Comparison of ENCODE assay signal across 18 cellular contexts in the genomic region with DNA sequence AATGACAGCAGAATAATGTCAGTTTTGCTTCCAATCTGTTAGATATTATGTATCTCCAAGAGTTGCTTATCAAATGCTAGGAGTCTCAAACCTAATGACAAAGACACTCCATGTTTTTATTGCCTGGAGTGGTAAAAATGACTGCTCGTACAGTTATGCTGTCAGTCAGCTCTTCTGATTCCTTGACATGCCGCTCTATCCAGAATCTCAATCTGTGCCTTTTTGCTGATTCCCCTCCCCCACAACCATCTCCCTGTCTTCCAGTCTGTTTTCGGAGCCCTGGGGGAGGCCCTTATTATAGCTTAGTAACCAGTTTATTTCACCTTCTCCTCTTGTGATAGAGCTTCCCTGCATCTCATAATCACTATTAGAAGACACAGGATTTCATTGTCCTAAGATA. TPM values are rescaled to one million over a fixed set of nuclear protein-coding genes. Genes with fewer than 3 reads are reported as not detected.
DNase-seq lines count a peak whose midpoint lies in the region; ATAC-seq and TF ChIP-seq lines count a peak whose summit lies in the region.
"Had no signal": no experiment of that assay in that cellular context is flagged by ENCODE, and none has a peak within 500 bp of the region (broad histone marks: within the 10 kb centered on the region; RNA-seq: fewer than 3 reads in every experiment).

No MANE protein-coding gene starts in this region.

- H3K9me3 Mint-ChIP-seq in CD4-positive, alpha-beta memory T cell: peaks cover 0 to under 1% (median 0%) of the 10 kb centered on the region in 8 donors
- peaks cover 0 to 7% (median 0%) of the 10 kb centered on the region in 11 donors for H3K9me3 Mint-ChIP-seq in naive thymus-derived CD4-positive, alpha-beta T cell
- H3K9me3 Mint-ChIP-seq: CD14-positive monocyte had no signal

- peak overlapping the region in 3 of 7 donors; percentile 37 to 88 (median 77) for H3K27ac Mint-ChIP-seq in CD4-positive, alpha-beta memory T cell
- peak overlapping the region in 6 of 9 donors; percentile 22 to 94 (median 40) for H3K27ac Mint-ChIP-seq in naive thymus-derived CD4-positive, alpha-beta T cell

- no peak for ATAC-seq in naive thymus-derived CD4-positive, alpha-beta T cell

- TF ChIP-seq CTCF in PC-9 (conservative IDR thresholded peaks at IDR 0.05): no peak

- H3K27me3 Mint-ChIP-seq in CD4-positive, alpha-beta memory T cell: peaks cover 9 to 12% of the 10 kb centered on the region in 2 donors
- peaks cover 12 to 20% (median 14%) of the 10 kb centered on the region in 5 donors for H3K27me3 Mint-ChIP-seq in naive thymus-derived CD4-positive, alpha-beta T cell

- H2BK15ac ChIP-seq in neuronal stem cell (ENCODE audit: low read length): no peak overlapping the region

- no peaks in the 10 kb centered on the region for H3K36me3 ChIP-seq in BLaER1
- H3K36me3 ChIP-seq in CD4-positive, alpha-beta memory T cell (ENCODE audit: insufficient read depth, low read length): no peaks in the 10 kb centered on the region
- no peaks in the 10 kb centered on the region for H3K36me3 ChIP-seq in PC-9 (ENCODE audit: low read depth)
- peaks cover 0 to 7% (median 0%) of the 10 kb centered on the region in 3 experiments for H3K36me3 ChIP-seq in naive thymus-derived CD4-positive, alpha-beta T cell (ENCODE audit: control insufficient read depth in 2 of 3, insufficient read depth in 3 of 3, low read length in 3 of 3)
- H3K36me3 ChIP-seq in neuronal stem cell (replicated peaks in 1 of 2; ENCODE audit: control insufficient read depth in 2 of 2, insufficient read depth in 2 of 2, low read length in 2 of 2): no peaks in the 10 kb centered on the region
- H3K36me3 ChIP-seq: prostate gland, stomach had no signal

- H3K27ac ChIP-seq in BLaER1 (no peak overlapping the region), PC-9 (no peak overlapping the region), neuronal stem cell (replicated peaks; ENCODE audit: low read length) (no peak overlapping the region)
- no peak overlapping the region for H3K27ac ChIP-seq in CD4-positive, alpha-beta memory T cell (ENCODE audit: low read depth, low read length)
- no peak overlapping the region for H3K27ac ChIP-seq in naive thymus-derived CD4-positive, alpha-beta T cell (ENCODE audit: low read depth, low read length)
- H3K27ac ChIP-seq: prostate gland, SK-N-MC, stomach had no signal

- H3K36me3 Mint-ChIP-seq in CD4-positive, alpha-beta memory T cell: peaks cover 2 to 8% of the 10 kb centered on the region in 2 donors
- peaks cover 0 to 10% (median 2%) of the 10 kb centered on the region in 5 donors for H3K36me3 Mint-ChIP-seq in naive thymus-derived CD4-positive, alpha-beta T cell

- no peaks in the 10 kb centered on the region; the same call in 1 of the 2 replicates for H3K9me3 ChIP-seq in BLaER1
- H3K9me3 ChIP-seq in CD4-positive, alpha-beta memory T cell (ENCODE audit: control insufficient read depth in 1 of 2, low read length in 2 of 2): no peaks in the 10 kb centered on the region
- no peaks in the 10 kb centered on the region for H3K9me3 ChIP-seq in PC-9 (ENCODE audit: insufficient read depth, low read depth)
- no peaks in the 10 kb centered on the region for H3K9me3 ChIP-seq in naive thymus-derived CD4-positive, alpha-beta T cell (ENCODE audit: control insufficient read depth in 2 of 3, low read length in 3 of 3)
- no peaks in the 10 kb centered on the region for H3K9me3 ChIP-seq in neuronal stem cell (replicated peaks in 1 of 2; ENCODE audit: control insufficient read depth in 2 of 2, insufficient read depth in 1 of 2, low read depth in 1 of 2, low read length in 2 of 2)
- H3K9me3 ChIP-seq: HAP-1, prostate gland, stomach had no signal

- H3K14ac ChIP-seq in neuronal stem cell (ENCODE audit: low read length): no peak overlapping the region

- CTCF ChIA-PET in CD4-positive, alpha-beta memory T cell (lab: Charles Lee; ENCODE audit: partially characterized antibody): interaction anchor here (1.6 kb wide), 1 partner anchor 80 kb away, joined by 4 read pairs; no protein-coding TSS in a partner anchor
- CTCF ChIA-PET in PC-9 (lab: Charles Lee): interaction anchor here (0.6 to 0.7 kb wide), 2 partner anchors 237 to 336 kb away, joined by 6 to 11 read pairs; no protein-coding TSS in a partner anchor
- CTCF ChIA-PET in naive thymus-derived CD4-positive, alpha-beta T cell (lab: Charles Lee): no interaction called here

- no TSS peak for BruUV-seq in PC-9 (replicated peaks; lab: Mats Ljungman, UMichigan)

- H3K23ac ChIP-seq in neuronal stem cell (ENCODE audit: low read depth, low read length, poor library complexity): no peak overlapping the region

- no peak overlapping the region for H3K18ac ChIP-seq in neuronal stem cell (ENCODE audit: low read length)

- H2BK12ac ChIP-seq in neuronal stem cell (ENCODE audit: low read length): no peak overlapping the region

- POLR2A ChIA-PET in CD4-positive, alpha-beta memory T cell (lab: Charles Lee; ENCODE audit: partially characterized antibody): interaction anchor here (1.4 kb wide), 1 partner anchor 105 kb away, joined by 8 read pairs; a partner anchor contains a TSS
- POLR2A ChIA-PET in PC-9 (lab: Charles Lee; ENCODE audit: unreplicated experiment): no interaction called here
- POLR2A ChIA-PET in naive thymus-derived CD4-positive, alpha-beta T cell (lab: Charles Lee): interaction anchor here (0.6 to 1.6 kb wide), 3 partner anchors 105 to 1903 kb away, joined by 3 to 5 read pairs (median 3); a partner anchor contains a TSS

- H3F3A ChIP-seq in PC-9 (ENCODE audit: insufficient read depth, low read depth): peaks cover 13% of the 10 kb centered on the region

- no peak overlapping the region for H2BK120ac ChIP-seq in neuronal stem cell (ENCODE audit: low read depth, low read length)

- no peak overlapping the region for H2AK5ac ChIP-seq in neuronal stem cell (ENCODE audit: low read depth, low read length)

- peaks cover 1% of the 10 kb centered on the region; the same call in 1 of the 2 replicates for H3K27me3 ChIP-seq in BLaER1
- H3K27me3 ChIP-seq in CD4-positive, alpha-beta memory T cell (ENCODE audit: insufficient read depth, low read length): peaks cover 4% of the 10 kb centered on the region
- H3K27me3 ChIP-seq in PC-9 (ENCODE audit: insufficient read depth, low read depth): no peaks in the 10 kb centered on the region
- H3K27me3 ChIP-seq in naive thymus-derived CD4-positive, alpha-beta T cell (ENCODE audit: control insufficient read depth in 2 of 2, insufficient read depth in 2 of 2, low read length in 2 of 2): no peaks in the 10 kb centered on the region
- peaks cover 0 to 2% (median 0%) of the 10 kb centered on the region in 3 experiments for H3K27me3 ChIP-seq in neuronal stem cell (ENCODE audit: control insufficient read depth in 3 of 3, insufficient read depth in 3 of 3, low read depth in 1 of 3, low read length in 3 of 3)

- 0 out of 2 replicates have a peak, but pooled peaks cover 5% of the 10 kb centered on the region for H3K9me2 ChIP-seq in PC-9 (ENCODE audit: insufficient read depth)

- H3K4me1 ChIP-seq in BLaER1 (peaks cover 51% of the 10 kb centered on the region), PC-9 (replicated peaks; ENCODE audit: insufficient read depth) (peaks cover 21% of the 10 kb centered on the region), neuronal stem cell (ENCODE audit: control insufficient read depth in 2 of 2, insufficient read depth in 1 of 2, low read depth in 1 of 2, low read length in 2 of 2) (peaks cover 7 to 28% of the 10 kb centered on the region in 2 donors)
- H3K4me1 ChIP-seq in CD4-positive, alpha-beta memory T cell (ENCODE audit: insufficient read depth, low read length): peaks cover 48% of the 10 kb centered on the region
- peaks cover 34 to 35% of the 10 kb centered on the region in 2 donors for H3K4me1 ChIP-seq in naive thymus-derived CD4-positive, alpha-beta T cell (ENCODE audit: control insufficient read depth in 2 of 2, insufficient read depth in 2 of 2, low read length in 2 of 2)
- H3K4me1 ChIP-seq: prostate gland had no signal

- peaks cover 48 to 74% (median 57%) of the 10 kb centered on the region in 4 donors for H3K4me1 Mint-ChIP-seq in CD4-positive, alpha-beta memory T cell
- peaks cover 40 to 78% (median 71%) of the 10 kb centered on the region in 7 donors for H3K4me1 Mint-ChIP-seq in naive thymus-derived CD4-positive, alpha-beta T cell

- H3K4me2 ChIP-seq in BLaER1 (peak overlapping the region; percentile 52; the same call in 1 of the 2 replicates), PC-9 (peak overlapping the region; percentile 83), neuronal stem cell (ENCODE audit: insufficient read depth, low read length, poor library complexity, severe bottlenecking) (no peak overlapping the region)

- no peak overlapping the region for H4K91ac ChIP-seq in neuronal stem cell (ENCODE audit: low read depth, low read length, poor library complexity)

- 0 out of 2 replicates have a peak overlapping the region, but pooled peaks have one; percentile 7 for H3K9ac ChIP-seq in BLaER1
- no peak overlapping the region for H3K9ac ChIP-seq in neuronal stem cell (ENCODE audit: low read depth, low read length, poor library complexity)

- peaks cover 7% of the 10 kb centered on the region for H3K79me1 ChIP-seq in neuronal stem cell (ENCODE audit: low read depth, low read length)

- H4K20me1 ChIP-seq in BLaER1: peaks cover 66% of the 10 kb centered on the region
- peaks cover 51% of the 10 kb centered on the region for H4K20me1 ChIP-seq in PC-9 (ENCODE audit: insufficient read depth)

- WGBS in neuronal stem cell (ENCODE audit: extremely low coverage in 2 of 2, insufficient read length in 2 of 2, insufficient replicate concordance in 1 of 2), 2 donors: no CpG with 5 or more reads among the region's 3 CpGs

- H3K4ac ChIP-seq in neuronal stem cell (ENCODE audit: low read length): no peak overlapping the region

- peaks cover 75% of the 10 kb centered on the region for H3K79me2 ChIP-seq in PC-9 (ENCODE audit: low read depth)

- peak overlapping the region in 6 of 8 donors; percentile 14 to 97 (median 51) for H3K4me3 Mint-ChIP-seq in CD4-positive, alpha-beta memory T cell
- peak overlapping the region in 9 of 10 donors; percentile 28 to 100 (median 66) for H3K4me3 Mint-ChIP-seq in naive thymus-derived CD4-positive, alpha-beta T cell
- H3K4me3 Mint-ChIP-seq: CD14-positive monocyte had no signal

- DNase-seq in CD4-positive, alpha-beta memory T cell: no peak
- DNase-seq in PC-9: no peak
- DNase-seq in naive thymus-derived CD4-positive, alpha-beta T cell: no peak
- DNase-seq in activated effector memory CD4-positive, alpha-beta T cell treated with Interleukin-2 at 50 U/mL for 16 hours: no peak
- DNase-seq in neuronal stem cell (ENCODE audit: low spot score): no peak
- no peak for DNase-seq in HuH-7 (ENCODE audit: low spot score)
- DNase-seq: activated CD4-positive, CD25-positive, alpha-beta regulatory T cell; anterior cingulate cortex; effector CD8-positive, alpha-beta T cell; stomach had no signal

- no peak overlapping the region for H2BK5ac ChIP-seq in neuronal stem cell (ENCODE audit: low read length)

- H3K4me3 ChIP-seq in BLaER1: no peak overlapping the region
- no peak overlapping the region for H3K4me3 ChIP-seq in CD4-positive, alpha-beta memory T cell (ENCODE audit: low read length in 2 of 2)
- no peak overlapping the region; the same call in 1 of the 2 replicates for H3K4me3 ChIP-seq in PC-9
- H3K4me3 ChIP-seq in naive thymus-derived CD4-positive, alpha-beta T cell (ENCODE audit: low read length): no peak overlapping the region
- H3K4me3 ChIP-seq in neuronal stem cell (ENCODE audit: low read length in 2 of 2): no peak overlapping the region
- H3K4me3 ChIP-seq: prostate gland, stomach had no signal

- no peak overlapping the region for H4K8ac ChIP-seq in neuronal stem cell (ENCODE audit: low read depth, low read length)

- H2AFZ ChIP-seq in PC-9 (no peak overlapping the region), neuronal stem cell (ENCODE audit: low read length) (no peak overlapping the region)

- intact Hi-C loops in CD4-positive, alpha-beta memory T cell (cut with micrococcal nuclease): no loop called here
- intact Hi-C loops in PC-9 (cut with micrococcal nuclease; ENCODE audit: unreplicated experiment): loop anchor here (5.0 kb wide), 1 partner anchor 77 kb away; a partner anchor contains a TSS
- intact Hi-C loops in naive thymus-derived CD4-positive, alpha-beta T cell (cut with micrococcal nuclease): loop anchor here in 1 of 2 donors (10.0 kb wide), 2 partner anchors 785 to 1285 kb away; a partner anchor contains a TSS

RNA-seq across cellular contexts. Expression of a gene that starts 2.6 kb away (rescaled TPM):
- total RNA-seq in CD4-positive, alpha-beta memory T cell: 10 to 100 TPM; 31.7 to 32.0 TPM
- 10 to 100 TPM; 43.0 to 60.3 TPM for polyA plus RNA-seq in CD4-positive, alpha-beta memory T cell
- total RNA-seq in PC-9 (2021): 25.0 and 30.9 TPM in 2 replicates
- total RNA-seq in naive thymus-derived CD4-positive, alpha-beta T cell: 10 to 100 TPM; 21.9 to 34.5 (median 25.4) TPM
- 10 to 100 TPM; 49.8 to 66.2 TPM for polyA plus RNA-seq in naive thymus-derived CD4-positive, alpha-beta T cell
- polyA plus RNA-seq in neuronal stem cell (2013, experiment 1 of 2): 16.8 TPM
- polyA plus RNA-seq in neuronal stem cell (2013, experiment 2 of 2): 16.7 TPM

RNA-seq across cellular contexts. Expression of a gene that starts 14.2 kb away (rescaled TPM):
- total RNA-seq in CD4-positive, alpha-beta memory T cell: not detected
- polyA plus RNA-seq in CD4-positive, alpha-beta memory T cell: not detected
- total RNA-seq in PC-9 (2021): 6.2 and 6.3 TPM in 2 replicates
- not detected for total RNA-seq in naive thymus-derived CD4-positive, alpha-beta T cell
- not detected for polyA plus RNA-seq in naive thymus-derived CD4-positive, alpha-beta T cell
- polyA plus RNA-seq in neuronal stem cell (2013, experiment 1 of 2): not detected
- not detected for polyA plus RNA-seq in neuronal stem cell (2013, experiment 2 of 2)
- total RNA-seq: fibroblast of villous mesenchyme, M059J, mesenteric fat pad had no signal
- polyA plus RNA-seq: CD14-positive monocyte had no signal
